8 cellular contexts compared by ENCODE assay signal in genomic region chr10:42783181-42783549, GRCh38. TPM values are rescaled to one million over a fixed set of nuclear protein-coding genes. Genes with fewer than 3 reads are reported as not detected.
A peak's percentile ranks its signal among the peaks of the same experiment; 100 is the strongest.
DNase-seq lines count a peak whose midpoint lies in the region; ATAC-seq and TF ChIP-seq lines count a peak whose summit lies in the region.

No MANE protein-coding gene starts in this region.

- H3K36me3 Mint-ChIP-seq in T-helper 1 cell treated with Interleukin-12 subunit alpha and Interleukin-12 subunit beta and Interleukin-4 antibody, amounts not matched to agents 30 μg/mL and 1 μg/mL, for 36 hours (ENCODE audit: low read depth) = peaks cover 22% of the 10 kb centered on the region

- no peaks in the 10 kb centered on the region for H3F3A ChIP-seq in neural cell (ENCODE audit: insufficient read depth, low read length, poor library complexity, severe bottlenecking)

- peaks cover 8% of the 10 kb centered on the region for H3K27me3 Mint-ChIP-seq in T-helper 1 cell treated with Interleukin-12 subunit alpha and Interleukin-12 subunit beta and Interleukin-4 antibody, amounts not matched to agents 30 μg/mL and 1 μg/mL, for 36 hours (ENCODE audit: low read depth)

- H2AFZ ChIP-seq in neural cell (ENCODE audit: low read depth, low read length) = peak overlapping the region; percentile 99

- peak overlapping the region; percentile 99 for H3K4me3 Mint-ChIP-seq in T-helper 1 cell treated with Interleukin-12 subunit alpha and Interleukin-12 subunit beta and Interleukin-4 antibody, amounts not matched to agents 30 μg/mL and 1 μg/mL, for 36 hours

- no peak for TF ChIP-seq RAD21 in neural cell (conservative IDR thresholded peaks at IDR 0.05)

- peak overlapping the region; percentile 97 for H3K27ac Mint-ChIP-seq in T-helper 1 cell treated with Interleukin-12 subunit alpha and Interleukin-12 subunit beta and Interleukin-4 antibody, amounts not matched to agents 30 μg/mL and 1 μg/mL, for 36 hours

- H3K9me2 ChIP-seq in neural cell (ENCODE audit: insufficient read depth, low read length) = no peaks in the 10 kb centered on the region

- H3K36me3 ChIP-seq in esophagus (ENCODE audit: control insufficient read depth in 2 of 2, insufficient read depth in 2 of 2, low read length in 1 of 2) = peaks cover 0 to 4% of the 10 kb centered on the region in 2 donors
- no peaks in the 10 kb centered on the region for H3K36me3 ChIP-seq in neural cell (ENCODE audit: insufficient read depth, low read length)

- H3K9ac ChIP-seq in neural cell (ENCODE audit: low read length) = peak overlapping the region; percentile 84

- peak overlapping the region; percentile 96 to 98 for H3K27ac ChIP-seq in esophagus (ENCODE audit: low read depth in 2 of 2, low read length in 1 of 2)
- peak overlapping the region; percentile 83 for H3K27ac ChIP-seq in neural cell (ENCODE audit: low read length)

- DNase-seq in T-helper 1 cell (no peak), Kasumi-1 (lab: John Stamatoyannopoulos, UW) (peak; percentile 51 to 56), occipital lobe (lab: John Stamatoyannopoulos, UW) (no peak)
- peak; percentile 35 for DNase-seq in activated CD4-positive, alpha-beta T cell treated with anti-CD3 and anti-CD28 coated beads for 48 hours

- H3K79me2 ChIP-seq in neural cell (replicated peaks; ENCODE audit: insufficient read depth, low read length) = no peaks in the 10 kb centered on the region

- no peak for TF ChIP-seq EP300 in neural cell (conservative IDR thresholded peaks at IDR 0.05; ENCODE audit: poor library complexity, severe bottlenecking)

- H3K27me3 ChIP-seq in esophagus (ENCODE audit: control insufficient read depth in 1 of 2, insufficient read depth in 2 of 2, low read length in 2 of 2) (no peaks in the 10 kb centered on the region), neural cell (ENCODE audit: insufficient read depth, low read depth, low read length) (no peaks in the 10 kb centered on the region)

- no peaks in the 10 kb centered on the region for H4K20me1 ChIP-seq in neural cell (ENCODE audit: insufficient read depth)

- H3K9me3 ChIP-seq in esophagus (ENCODE audit: control insufficient read depth in 2 of 2, insufficient read depth in 1 of 2, low read depth in 1 of 2, low read length in 1 of 2) (no peaks in the 10 kb centered on the region), neural cell (ENCODE audit: low read length) (no peaks in the 10 kb centered on the region)

- no peak for TF ChIP-seq CTCF in neural cell (IDR thresholded peaks at IDR 0.05; ENCODE audit: poor library complexity, severe bottlenecking)

- H3K9me3 Mint-ChIP-seq in T-helper 1 cell treated with Interleukin-12 subunit alpha and Interleukin-12 subunit beta and Interleukin-4 antibody, amounts not matched to agents 30 μg/mL and 1 μg/mL, for 36 hours = peaks cover 5% of the 10 kb centered on the region

- 2% methylated on average over 11 of the region's 11 CpGs for WGBS in esophagus, 2 donors

- H3K4me1 Mint-ChIP-seq in T-helper 1 cell treated with Interleukin-12 subunit alpha and Interleukin-12 subunit beta and Interleukin-4 antibody, amounts not matched to agents 30 μg/mL and 1 μg/mL, for 36 hours (ENCODE audit: low read depth) = peaks cover 2% of the 10 kb centered on the region

- H3K4me3 ChIP-seq in esophagus (ENCODE audit: low read depth in 1 of 2, low read length in 2 of 2) (peak overlapping the region; percentile 65 to 79), neural cell (ENCODE audit: low read length) (peak overlapping the region; percentile 91)

- no peak for ATAC-seq in GM19328 (IDR thresholded peaks at IDR 0.05; ENCODE audit: unreplicated experiment)

- H3K4me2 ChIP-seq in neural cell (ENCODE audit: low read length) = peak overlapping the region; percentile 56

- peaks cover 0 to 2% of the 10 kb centered on the region in 2 donors for H3K4me1 ChIP-seq in esophagus (ENCODE audit: control insufficient read depth in 2 of 2, insufficient read depth in 2 of 2, low read length in 1 of 2)

TF ChIP-seq in neural cell, 6 proteins besides CTCF, POLR2A, EP300 and RAD21:
- TF ChIP-seq EZH2 (IDR thresholded peaks at IDR 0.05; ENCODE audit: borderline replicate concordance, insufficient read depth, low read length, poor library complexity, severe bottlenecking) (no peak), POLR2AphosphoS5 (IDR thresholded peaks at IDR 0.05) (no peak), REST (IDR thresholded peaks at IDR 0.05; ENCODE audit: borderline replicate concordance) (no peak), SMC3 (conservative IDR thresholded peaks at IDR 0.05; ENCODE audit: poor library complexity) (no peak), MXI1 (conservative IDR thresholded peaks at IDR 0.05; ENCODE audit: poor library complexity, severe bottlenecking) (no peak), TAF1 (IDR thresholded peaks at IDR 0.05; ENCODE audit: low read depth) (no peak)

RNA-seq across cellular contexts. Expression of gene BMS1, which starts 0.6 kb away (rescaled TPM):
- 1 to 10 TPM; 4.5 to 8.2 TPM for polyA plus RNA-seq in esophagus
- 7.7 and 8.5 TPM in 2 replicates for polyA plus RNA-seq in neural cell
- polyA minus RNA-seq in neural cell = 17.3 and 19.1 TPM in 2 replicates
- total RNA-seq in occipital lobe = 11.7 TPM

Comparison
In these comparisons a context has a peak if more than half of its experiments do, and no peak if none do; other contexts are left out.
1. DNase-seq: peak in Kasumi-1 (2 of 2) and activated CD4-positive, alpha-beta T cell treated with anti-CD3 and anti-CD28 coated beads for 48 hours (single experiment); none in T-helper 1 cell (0 of 5) and occipital lobe (single experiment).